In the genomic region with DNA sequence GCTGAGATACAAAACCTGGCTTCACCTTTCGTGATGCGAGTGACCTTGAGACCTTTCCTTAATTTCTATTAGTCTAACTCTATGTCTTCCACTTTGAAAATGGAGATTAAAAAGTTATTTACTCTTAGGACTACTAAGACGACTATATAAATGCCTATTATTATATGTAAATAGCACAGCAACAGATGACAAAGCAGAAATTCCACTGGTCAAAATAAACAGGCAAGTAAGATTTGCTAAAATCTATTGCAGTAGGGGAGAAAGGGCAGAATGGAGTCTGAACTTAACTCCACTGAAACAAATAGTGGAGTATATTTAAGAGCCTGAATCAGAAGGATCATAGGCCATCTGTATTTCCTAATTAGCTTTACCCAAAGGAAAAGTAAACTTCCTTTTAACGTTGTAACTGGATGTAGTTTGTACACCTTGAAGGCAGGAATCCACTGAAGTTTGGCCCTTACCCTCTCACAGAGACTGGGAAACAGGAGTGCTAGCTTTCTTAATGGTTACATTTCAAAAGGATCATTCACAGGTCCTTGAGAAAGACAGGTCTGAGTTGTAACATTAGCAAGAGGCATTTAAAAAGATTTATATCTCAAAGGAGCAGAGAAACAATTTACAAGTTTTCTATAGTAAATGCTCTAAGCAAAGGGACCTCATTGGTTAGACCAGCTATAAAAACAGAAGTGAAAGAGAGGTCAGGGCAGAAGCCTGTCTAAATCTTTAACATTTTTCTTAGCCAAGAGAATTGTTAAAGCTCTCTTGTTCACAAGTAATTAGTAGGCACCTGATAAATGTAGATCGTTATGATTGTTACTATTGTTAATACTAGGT, we compare ENCODE assay signal across 30 cellular contexts.
"Had no signal": no experiment of that assay in that cellular context is flagged by ENCODE, and none has a peak within 500 bp of the region (broad histone marks: within the 10 kb centered on the region; RNA-seq: fewer than 3 reads in every experiment).

No MANE protein-coding gene starts in this region.

- H3K4me1 ChIP-seq: colonic mucosa, gastrocnemius medialis, pancreas, psoas muscle, stomach, thyroid gland, upper lobe of left lung, vagina had no signal

- H3K36me3 ChIP-seq: colonic mucosa, gastrocnemius medialis, pancreas, stomach, thyroid gland, upper lobe of left lung, vagina had no signal

- H3K9me3 ChIP-seq: colonic mucosa, gastrocnemius medialis, pancreas, psoas muscle, stomach, thyroid gland, upper lobe of left lung, vagina had no signal

- ATAC-seq: activated CD8-positive, alpha-beta T cell treated with anti-CD3 and anti-CD28 coated beads for 36 hours; activated naive CD4-positive, alpha-beta T cell treated with anti-CD3 and anti-CD28 coated beads, Interleukin-2, amount 50 U/mL, for 72 hours; gastrocnemius medialis; naive thymus-derived CD4-positive, alpha-beta T cell; pancreas; psoas muscle; stimulated activated naive B cell treated with anti-CD40 and anti-IgM and Interleukin-4, amounts not matched to agents 10 μg/mL and 1 μg/mL and 100 μg/mL, for 72 hours; T-helper 17 cell had no signal

- DNase-seq: activated CD4-positive, alpha-beta T cell treated with anti-CD3 and anti-CD28 coated beads for 1 hour; activated CD4-positive, alpha-beta T cell treated with anti-CD3 and anti-CD28 coated beads, Interleukin-2, amount 50 U/mL, for 1 hour; activated CD8-positive, alpha-beta T cell treated with anti-CD3 and anti-CD28 coated beads for 36 hours; activated naive CD4-positive, alpha-beta T cell; activated T-cell treated with anti-CD3 and anti-CD28 coated beads, Interleukin-2, amount 50 U/mL, for 48 hours; cerebellar nuclear complex; colonic mucosa; effector CD8-positive, alpha-beta T cell; gastrocnemius medialis; glutamatergic neuron; mammary epithelial cell; midbrain; naive thymus-derived CD4-positive, alpha-beta T cell; nucleus accumbens; pancreas; psoas muscle; stimulated activated CD4-positive, alpha-beta T cell treated with anti-CD3 and anti-CD28 coated beads, Interleukin-15, amount 100 ng/mL, for 24 hours; stimulated activated CD4-positive, alpha-beta T cell treated with anti-CD3 and anti-CD28 coated beads, Interleukin-2, amount 100 ng/mL, for 24 hours; stimulated activated naive B cell treated with anti-CD40 and anti-IgM and Interleukin-4, amounts not matched to agents 10 μg/mL and 1 μg/mL and 100 μg/mL, for 72 hours; stomach; T-helper 17 cell; T1000; thyroid gland; upper lobe of left lung had no signal

- FAIRE-seq: bronchial epithelial cell, endometrium, islet of Langerhans, pancreas had no signal

- H3K4me1 Mint-ChIP-seq: naive thymus-derived CD4-positive, alpha-beta T cell; stimulated activated naive B cell treated with anti-CD40 and anti-IgM and Interleukin-4, amounts not matched to agents 10 μg/mL and 1 μg/mL and 100 μg/mL, for 72 hours; T-helper 17 cell had no signal

- H3K4me3 Mint-ChIP-seq: activated CD8-positive, alpha-beta T cell treated with anti-CD3 and anti-CD28 coated beads for 36 hours; naive thymus-derived CD4-positive, alpha-beta T cell; stimulated activated naive B cell treated with anti-CD40 and anti-IgM and Interleukin-4, amounts not matched to agents 10 μg/mL and 1 μg/mL and 100 μg/mL, for 72 hours; T-helper 17 cell had no signal

- H3K27ac Mint-ChIP-seq: activated CD8-positive, alpha-beta T cell treated with anti-CD3 and anti-CD28 coated beads for 36 hours; activated naive CD4-positive, alpha-beta T cell treated with anti-CD3 and anti-CD28 coated beads, Interleukin-2, amount 50 U/mL, for 72 hours; naive thymus-derived CD4-positive, alpha-beta T cell; stimulated activated naive B cell treated with anti-CD40 and anti-IgM and Interleukin-4, amounts not matched to agents 10 μg/mL and 1 μg/mL and 100 μg/mL, for 72 hours; T-helper 17 cell had no signal

- H3K4me3 ChIP-seq: colonic mucosa, gastrocnemius medialis, pancreas, psoas muscle, stomach, thyroid gland, upper lobe of left lung, vagina had no signal

- H3K36me3 Mint-ChIP-seq: activated naive CD4-positive, alpha-beta T cell treated with anti-CD3 and anti-CD28 coated beads, Interleukin-2, amount 50 U/mL, for 72 hours; naive thymus-derived CD4-positive, alpha-beta T cell; stimulated activated naive B cell treated with anti-CD40 and anti-IgM and Interleukin-4, amounts not matched to agents 10 μg/mL and 1 μg/mL and 100 μg/mL, for 72 hours had no signal

- H3K27me3 Mint-ChIP-seq: activated CD8-positive, alpha-beta T cell treated with anti-CD3 and anti-CD28 coated beads for 36 hours; naive thymus-derived CD4-positive, alpha-beta T cell; stimulated activated naive B cell treated with anti-CD40 and anti-IgM and Interleukin-4, amounts not matched to agents 10 μg/mL and 1 μg/mL and 100 μg/mL, for 72 hours; T-helper 17 cell had no signal

- H3K27ac ChIP-seq: colonic mucosa, epithelial cell of prostate, gastrocnemius medialis, pancreas, psoas muscle, stomach, thyroid gland, upper lobe of left lung, vagina had no signal

- H3K9me3 Mint-ChIP-seq: activated CD8-positive, alpha-beta T cell treated with anti-CD3 and anti-CD28 coated beads for 36 hours had no signal

- H3K27me3 ChIP-seq: colonic mucosa, gastrocnemius medialis, pancreas, stomach, thyroid gland, upper lobe of left lung, vagina had no signal
